In genomic region chr4:12778191-12778590, GRCh38 we compare ENCODE assay signal across 29 cellular contexts.
DNase-seq lines count a peak whose midpoint lies in the region; ATAC-seq, FAIRE-seq and TF ChIP-seq lines count a peak whose summit lies in the region.
"Had no signal": no experiment of that assay in that cellular context is flagged by ENCODE, and none has a peak within 500 bp of the region (broad histone marks: within the 10 kb centered on the region; RNA-seq: fewer than 3 reads in every experiment).

No MANE protein-coding gene starts in this region.

- H3K9ac ChIP-seq in HepG2 (ENCODE audit: insufficient read depth, low read depth, low read length): no peak overlapping the region
- H3K9ac ChIP-seq: BLaER1; BLaER1 treated with 17β-estradiol and CSF1 and Interleukin-3, amounts not matched to agents 10 nM and 100 nM had no signal

- intact Hi-C loops in HepG2 (cut with micrococcal nuclease; ENCODE audit: unreplicated experiment): no loop called here
- intact Hi-C loops in right lobe of liver (cut with DNase I): no loop called here

- no peaks in the 10 kb centered on the region for H3K9me3 ChIP-seq in HepG2 (ENCODE audit: low read length)
- no peaks in the 10 kb centered on the region for H3K9me3 ChIP-seq in right lobe of liver
- H3K9me3 ChIP-seq: A549; BE2C; BLaER1; BLaER1 treated with 17β-estradiol and CSF1 and Interleukin-3, amounts not matched to agents 10 nM and 100 nM; Caco-2 had no signal

- in situ Hi-C loops in HepG2 (cut with HindIII; ENCODE audit: extremely low pct_ligation_motif_present, low pct_unique_long_range_greater_than_20kb): no loop called here

- 13% methylated on average over 5 of the region's 5 CpGs for WGBS in HepG2 (ENCODE audit: low lambda C conversion rate)
- 66% methylated on average over 5 of the region's 5 CpGs for WGBS in right lobe of liver (ENCODE audit: insufficient coverage, low coverage, low lambda C conversion rate, missing lambda C conversion rate)

- no peaks in the 10 kb centered on the region for H3K27me3 ChIP-seq in HepG2 (ENCODE audit: control insufficient read depth in 1 of 2, insufficient read depth in 2 of 2, low read length in 2 of 2)
- H3K27me3 ChIP-seq in right lobe of liver: no peaks in the 10 kb centered on the region
- H3K27me3 ChIP-seq: BE2C; BLaER1; BLaER1 treated with 17β-estradiol and CSF1 and Interleukin-3, amounts not matched to agents 10 nM and 100 nM had no signal

- TF ChIP-seq POLR2A in HepG2 (IDR thresholded peaks at IDR 0.05; ENCODE audit: insufficient read depth in 1 of 2, low read depth in 2 of 2, low read length in 2 of 2) (no peak), right lobe of liver (IDR thresholded peaks at IDR 0.05) (no peak)

- H3K79me2 ChIP-seq in HepG2 (ENCODE audit: insufficient read depth, low read length): no peaks in the 10 kb centered on the region

- ATAC-seq in HepG2 (no peak), right lobe of liver (no peak)
- ATAC-seq: A549; CD8-positive, alpha-beta T cell had no signal

- no peaks in the 10 kb centered on the region for H4K20me1 ChIP-seq in HepG2 (ENCODE audit: insufficient read depth, low read length)
- H4K20me1 ChIP-seq: BLaER1; BLaER1 treated with 17β-estradiol and CSF1 and Interleukin-3, amounts not matched to agents 10 nM and 100 nM had no signal

- BruUV-seq in HepG2 (replicated peaks; lab: Mats Ljungman, UMichigan): no TSS peak

- no peak for TF ChIP-seq CTCF in HepG2 (CRISPR knock-in tag; IDR thresholded peaks at IDR 0.05)
- no peak for TF ChIP-seq CTCF in right lobe of liver (IDR thresholded peaks at IDR 0.05)

- H3K4me3 ChIP-seq in HepG2 (replicated peaks in 1 of 3; ENCODE audit: insufficient read depth in 1 of 3, low read depth in 2 of 3, low read length in 3 of 3) (no peak overlapping the region), right lobe of liver (no peak overlapping the region)
- H3K4me3 ChIP-seq: A549; BLaER1; BLaER1 treated with 17β-estradiol and CSF1 and Interleukin-3, amounts not matched to agents 10 nM and 100 nM had no signal

- H3K27ac ChIP-seq in HepG2 (ENCODE audit: extremely low read length, insufficient read depth, low read length) (no peak overlapping the region), right lobe of liver (no peak overlapping the region)
- H3K27ac ChIP-seq: 22Rv1; A549; BLaER1; BLaER1 treated with 17β-estradiol and CSF1 and Interleukin-3, amounts not matched to agents 10 nM and 100 nM; C4-2B had no signal

- no peak for FAIRE-seq in HepG2 (lab: Jason Lieb, UNC)
- FAIRE-seq: A204.1, A549, D721Med had no signal

- no peak for TF ChIP-seq RAD21 in HepG2 (CRISPR knock-in tag; IDR thresholded peaks at IDR 0.05)

- TF ChIP-seq EP300 in HepG2 (IDR thresholded peaks at IDR 0.05; ENCODE audit: low read depth in 2 of 2, low read length in 2 of 2) (no peak), HepG2 (CRISPR knock-in tag; IDR thresholded peaks at IDR 0.05; ENCODE audit: borderline replicate concordance) (no peak)

- H2AFZ ChIP-seq in HepG2 (ENCODE audit: low read length): no peak overlapping the region

- no peaks in the 10 kb centered on the region for H3K4me1 ChIP-seq in HepG2 (ENCODE audit: insufficient read depth, low read length)
- no peaks in the 10 kb centered on the region for H3K4me1 ChIP-seq in right lobe of liver
- H3K4me1 ChIP-seq: A549, BE2C, BLaER1, Caco-2 had no signal

- DNase-seq in HepG2 (ENCODE audit: low spot score) (no peak), right lobe of liver (no peak)
- DNase-seq: 8988T; ACHN; AML-193; BE2C; C1 segment of cervical spinal cord; Caco-2; Calu3; CD4-positive, alpha-beta memory T cell; CD4-positive, alpha-beta T cell; CD4-positive, CD25-positive, alpha-beta regulatory T cell; CD8-positive, alpha-beta memory T cell; CD8-positive, alpha-beta T cell; COR-L47; DMS 273 treated with DMSO at 0.1 percent for 48 hours; DMS153; DMS53; DMS79; DMS79 treated with DMSO at 0.1 percent for 48 hours; DND-41; EL had no signal

- POLR2A ChIA-PET in HepG2 (lab: Yijun Ruan, JAX): no interaction called here

- no peaks in the 10 kb centered on the region for H3K36me3 ChIP-seq in HepG2 (replicated peaks in 1 of 2; ENCODE audit: control insufficient read depth in 1 of 2, insufficient read depth in 2 of 2, low read length in 2 of 2)
- H3K36me3 ChIP-seq in right lobe of liver: no peaks in the 10 kb centered on the region
- H3K36me3 ChIP-seq: BE2C; BLaER1; BLaER1 treated with 17β-estradiol and CSF1 and Interleukin-3, amounts not matched to agents 10 nM and 100 nM had no signal

- CTCF ChIA-PET in HepG2 (lab: Yijun Ruan, JAX; ENCODE audit: low intra/inter-chr PET ratio, low total read pairs): no interaction called here

- H3K4me2 ChIP-seq in HepG2 (ENCODE audit: low read depth, low read length): no peak overlapping the region
- H3K4me2 ChIP-seq: A549; BLaER1; BLaER1 treated with 17β-estradiol and CSF1 and Interleukin-3, amounts not matched to agents 10 nM and 100 nM had no signal

TF ChIP-seq in HepG2, 621 proteins besides CTCF, POLR2A, EP300 and RAD21:
- TF ChIP-seq TEAD2 (CRISPR knock-in tag; IDR thresholded peaks at IDR 0.05) (no peak), MNT (IDR thresholded peaks at IDR 0.05) (peak; percentile 97)
